In genomic region chr9:77980622-77981021, GRCh38 we compare ENCODE assay signal across 14 cellular contexts. TPM values are rescaled to one million over a fixed set of nuclear protein-coding genes. Genes with fewer than 3 reads are reported as not detected.
DNase-seq lines count a peak whose midpoint lies in the region; ATAC-seq and TF ChIP-seq lines count a peak whose summit lies in the region.
"Had no signal": no experiment of that assay in that cellular context is flagged by ENCODE, and none has a peak within 500 bp of the region (broad histone marks: within the 10 kb centered on the region; RNA-seq: fewer than 3 reads in every experiment).

No MANE protein-coding gene starts in this region.

- H3K9me3 ChIP-seq in aorta (ENCODE audit: control insufficient read depth, low read length), result no peaks in the 10 kb centered on the region

- peak overlapping the region; percentile 36 for H3K4me3 Mint-ChIP-seq in activated naive CD8-positive, alpha-beta T cell
- no peak overlapping the region for H3K4me3 Mint-ChIP-seq in activated naive CD8-positive, alpha-beta T cell treated with anti-CD3 and anti-CD28 coated beads, Interleukin-2, amount 50 U/mL, for 24 hours
- peak overlapping the region; percentile 8 for H3K4me3 Mint-ChIP-seq in MCF 10A (ENCODE audit: unreplicated experiment)
- H3K4me3 Mint-ChIP-seq: memory B cell had no signal

- H3K4me3 ChIP-seq in urinary bladder (ENCODE audit: low read depth, low read length), result no peak overlapping the region
- no peak overlapping the region for H3K4me3 ChIP-seq in aorta (ENCODE audit: low read length in 2 of 2)

- no peaks in the 10 kb centered on the region for H3K27me3 Mint-ChIP-seq in activated naive CD8-positive, alpha-beta T cell
- no peaks in the 10 kb centered on the region for H3K27me3 Mint-ChIP-seq in activated naive CD8-positive, alpha-beta T cell treated with anti-CD3 and anti-CD28 coated beads, Interleukin-2, amount 50 U/mL, for 24 hours
- H3K27me3 Mint-ChIP-seq in MCF 10A (ENCODE audit: insufficient read depth, unreplicated experiment), result no peaks in the 10 kb centered on the region

- CTCF ChIA-PET in MCF 10A (lab: Yijun Ruan, JAX), result interaction anchor here (0.7 to 2.6 kb wide), 5 partner anchors 9 to 181 kb away, joined by 3 to 11 read pairs (median 4); no protein-coding TSS in a partner anchor

- no peak for TF ChIP-seq CTCF in MCF 10A (IDR thresholded peaks at IDR 0.05; ENCODE audit: unreplicated experiment)

- POLR2A ChIA-PET in MCF 10A (lab: Yijun Ruan, JAX), result interaction anchor here (0.7 to 3.4 kb wide), 10 partner anchors 14 to 158 kb away, joined by 3 to 30 read pairs (median 6); partner anchors contain the start of gene GNAQ

- H3K27ac ChIP-seq in urinary bladder (ENCODE audit: low read depth) (peak overlapping the region; percentile 32), aorta (ENCODE audit: low read depth in 1 of 2, low read length in 2 of 2) (no peak overlapping the region)
- H3K27ac ChIP-seq: KMS-11 had no signal

- DNase-seq in activated naive CD8-positive, alpha-beta T cell treated with anti-CD3 and anti-CD28 coated beads, Interleukin-2, amount 50 U/mL, for 24 hours, result no peak
- peak; percentile 39 for DNase-seq in MCF 10A (ENCODE audit: unreplicated experiment)
- DNase-seq in iris pigment epithelial cell (ENCODE audit: low read depth), result peak; percentile 72
- no peak for DNase-seq in NCI-H446 treated with DMSO at 0.1 percent for 48 hours (lab: John Stamatoyannopoulos, UW)
- DNase-seq in foreskin melanocyte, result no peak
- DNase-seq in aorta, result no peak
- DNase-seq: activated CD4-positive, alpha-beta T cell treated with anti-CD3 and anti-CD28 coated beads for 4 hours; DND-41; NCI-H2107 had no signal

- H3K4me1 Mint-ChIP-seq in activated naive CD8-positive, alpha-beta T cell (ENCODE audit: low read depth), result peaks cover 76% of the 10 kb centered on the region
- peaks cover 70% of the 10 kb centered on the region for H3K4me1 Mint-ChIP-seq in activated naive CD8-positive, alpha-beta T cell treated with anti-CD3 and anti-CD28 coated beads, Interleukin-2, amount 50 U/mL, for 24 hours
- H3K4me1 Mint-ChIP-seq in MCF 10A (ENCODE audit: insufficient read depth, unreplicated experiment), result peaks cover 35% of the 10 kb centered on the region

- H3K36me3 Mint-ChIP-seq in activated naive CD8-positive, alpha-beta T cell, result no peaks in the 10 kb centered on the region
- peaks cover 2% of the 10 kb centered on the region for H3K36me3 Mint-ChIP-seq in activated naive CD8-positive, alpha-beta T cell treated with anti-CD3 and anti-CD28 coated beads, Interleukin-2, amount 50 U/mL, for 24 hours (ENCODE audit: low read depth)
- H3K36me3 Mint-ChIP-seq in MCF 10A (ENCODE audit: insufficient read depth, unreplicated experiment), result no peaks in the 10 kb centered on the region
- H3K36me3 Mint-ChIP-seq: memory B cell had no signal

- peak overlapping the region; percentile 56 for H3K27ac Mint-ChIP-seq in activated naive CD8-positive, alpha-beta T cell
- no peak overlapping the region for H3K27ac Mint-ChIP-seq in activated naive CD8-positive, alpha-beta T cell treated with anti-CD3 and anti-CD28 coated beads, Interleukin-2, amount 50 U/mL, for 24 hours
- H3K27ac Mint-ChIP-seq in MCF 10A (ENCODE audit: low read depth, unreplicated experiment), result peak overlapping the region; percentile 70
- H3K27ac Mint-ChIP-seq: memory B cell had no signal

- H3K27me3 ChIP-seq in aorta (ENCODE audit: control insufficient read depth in 1 of 2, insufficient read depth in 2 of 2, low read length in 1 of 2), result no peaks in the 10 kb centered on the region

- H3K4me1 ChIP-seq in urinary bladder (ENCODE audit: insufficient read depth), result no peaks in the 10 kb centered on the region
- peaks cover 0 to 10% of the 10 kb centered on the region in 2 donors for H3K4me1 ChIP-seq in aorta (ENCODE audit: control insufficient read depth in 1 of 2, insufficient read depth in 2 of 2, low read length in 2 of 2)

- H3K36me3 ChIP-seq in urinary bladder (ENCODE audit: insufficient read depth) (no peaks in the 10 kb centered on the region), aorta (ENCODE audit: control insufficient read depth in 1 of 2, insufficient read depth in 2 of 2, low read length in 1 of 2) (no peaks in the 10 kb centered on the region)

- ATAC-seq in activated naive CD8-positive, alpha-beta T cell treated with anti-CD3 and anti-CD28 coated beads, Interleukin-2, amount 50 U/mL, for 24 hours, result no peak
- no peak for ATAC-seq in aorta (ENCODE audit: low FRiP score)

- no peaks in the 10 kb centered on the region for H3K9me3 Mint-ChIP-seq in activated naive CD8-positive, alpha-beta T cell (ENCODE audit: low read depth)
- no peaks in the 10 kb centered on the region for H3K9me3 Mint-ChIP-seq in activated naive CD8-positive, alpha-beta T cell treated with anti-CD3 and anti-CD28 coated beads, Interleukin-2, amount 50 U/mL, for 24 hours
- no peaks in the 10 kb centered on the region for H3K9me3 Mint-ChIP-seq in MCF 10A (ENCODE audit: unreplicated experiment)
- H3K9me3 Mint-ChIP-seq: activated T-helper 2 cell treated with anti-CD3 and anti-CD28 coated beads, Interferon-gamma antibody, Interleukin-2, Interleukin-4, amounts not matched to agents 10 μg/mL and 5 μg/mL and 100 μg/mL, durations not matched to agents 14 hours and 24 hours and 36 hours; memory B cell had no signal

- BruUV-seq in MCF 10A (replicated peaks; lab: Mats Ljungman, UMichigan), result no TSS peak

- intact Hi-C loops in MCF 10A (cut with micrococcal nuclease), result no loop called here
- intact Hi-C loops in aorta (cut with DNase I), result no loop called here

RNA-seq across cellular contexts. Expression of gene GNAQ, which starts 51.0 kb away (rescaled TPM):
- 38.1 and 38.2 TPM in 2 replicates for total RNA-seq in MCF 10A (2022)
- 78.5 TPM for total RNA-seq in urinary bladder
- polyA plus RNA-seq in urinary bladder, result 42.2 TPM
- 10 to 100 TPM; 80.2 to 84.2 TPM for total RNA-seq in aorta
- 10 to 100 TPM; 21.9 to 25.9 TPM for polyA plus RNA-seq in aorta

Comparison
In these comparisons a context has a peak if more than half of its experiments do, and no peak if none do; other contexts are left out.
1. DNase-seq: peak in MCF 10A (single experiment) and iris pigment epithelial cell (single experiment); none in activated naive CD8-positive, alpha-beta T cell treated with anti-CD3 and anti-CD28 coated beads, Interleukin-2, amount 50 U/mL, for 24 hours (single experiment), NCI-H446 treated with DMSO at 0.1 percent for 48 hours (single experiment), foreskin melanocyte (single experiment) and aorta (0 of 2).